ENCODE assay signal across 18 cellular contexts in genomic region chr11:44934110-44934509, GRCh38. TPM values are rescaled to one million over a fixed set of nuclear protein-coding genes. Genes with fewer than 3 reads are reported as not detected.
DNase-seq lines count a peak whose midpoint lies in the region; ATAC-seq and TF ChIP-seq lines count a peak whose summit lies in the region.
"Had no signal": no experiment of that assay in that cellular context is flagged by ENCODE, and none has a peak within 500 bp of the region (broad histone marks: within the 10 kb centered on the region; RNA-seq: fewer than 3 reads in every experiment).

No MANE protein-coding gene starts in this region.

- H2BK12ac ChIP-seq in trophoblast cell (ENCODE audit: low read length): no peak overlapping the region

- no peaks in the 10 kb centered on the region for H3K79me1 ChIP-seq in trophoblast cell (ENCODE audit: low read length)

- no peak overlapping the region for H3K4ac ChIP-seq in trophoblast cell (ENCODE audit: low read depth, low read length)

- no peak for DNase-seq in cardiac muscle cell (ENCODE audit: low read depth in 1 of 2, low spot score in 1 of 2)
- no peak for DNase-seq in cardiac septum (ENCODE audit: low spot score)
- DNase-seq in RWPE1 (ENCODE audit: low spot score): no peak
- no peak for DNase-seq in endothelial cell (ENCODE audit: low spot score)
- no peak for DNase-seq in trophoblast cell
- no peak for DNase-seq in stimulated activated CD4-positive, alpha-beta T cell treated with anti-CD3 and anti-CD28 coated beads, Interleukin-4, amount 100 ng/mL, for 1 hour
- DNase-seq in posterior cingulate gyrus: no peak
- DNase-seq: DMS79, H9, KBM-7, NCI-H1092 treated with DMSO at 0.1 percent for 48 hours, NCI-H1436 treated with DMSO at 0.1 percent for 48 hours, NCI-H2029, NCI-H526 had no signal

- peak overlapping the region; percentile 32 for H3K4me3 Mint-ChIP-seq in endothelial cell (ENCODE audit: unreplicated experiment)
- H3K4me3 Mint-ChIP-seq: CD14-positive monocyte, H9 had no signal

- WGBS in trophoblast cell (ENCODE audit: extremely low coverage, insufficient coverage, insufficient read length): no CpG with 5 or more reads among the region's 2 CpGs

- H3K27ac Mint-ChIP-seq in endothelial cell (ENCODE audit: unreplicated experiment): peak overlapping the region; percentile 91
- H3K27ac Mint-ChIP-seq: CD14-positive monocyte, H9 had no signal

- H3K9me3 ChIP-seq in cardiac muscle cell (ENCODE audit: low read depth) (no peaks in the 10 kb centered on the region), trophoblast cell (ENCODE audit: insufficient read depth, low read depth, low read length) (no peaks in the 10 kb centered on the region)
- H3K9me3 ChIP-seq: SJSA1 had no signal

- intact Hi-C loops in cardiac septum (cut with DNase I) (loop anchor here (10.0 kb wide), 1 partner anchor 361 kb away; no protein-coding TSS in a partner anchor), posterior cingulate gyrus (cut with DNase I) (loop anchor here (10.0 kb wide), 1 partner anchor 361 kb away; no protein-coding TSS in a partner anchor)

- H3K36me3 ChIP-seq in cardiac muscle cell (no peaks in the 10 kb centered on the region), trophoblast cell (ENCODE audit: control insufficient read depth in 1 of 2, insufficient read depth in 2 of 2, low read length in 2 of 2) (peaks cover 5 to 10% of the 10 kb centered on the region in 2 experiments)

- H3K36me3 Mint-ChIP-seq in endothelial cell (ENCODE audit: low read depth, unreplicated experiment): peaks cover 45% of the 10 kb centered on the region

- H2BK120ac ChIP-seq in trophoblast cell (ENCODE audit: insufficient read depth, low read length, poor library complexity): no peak overlapping the region

- H3K27ac ChIP-seq in cardiac muscle cell (peak overlapping the region; percentile 32), RWPE1 (peak overlapping the region; percentile 70), trophoblast cell (ENCODE audit: low read depth, low read length) (no peak overlapping the region)
- H3K27ac ChIP-seq: SJSA1 had no signal

- POLR2A ChIA-PET in RWPE1 (lab: Yijun Ruan, JAX; ENCODE audit: low non-redundant PET): no interaction called here

- peaks cover 64% of the 10 kb centered on the region for H3K27me3 Mint-ChIP-seq in endothelial cell (ENCODE audit: unreplicated experiment)

- no peak overlapping the region for H2BK5ac ChIP-seq in trophoblast cell (ENCODE audit: low read depth, low read length, poor library complexity)

- H3K27me3 ChIP-seq in cardiac muscle cell (no peaks in the 10 kb centered on the region), trophoblast cell (ENCODE audit: insufficient read depth, low read length) (no peaks in the 10 kb centered on the region)
- H3K27me3 ChIP-seq: SJSA1 had no signal

- H2AK5ac ChIP-seq in trophoblast cell (ENCODE audit: low read length): no peak overlapping the region

- no peak overlapping the region for H3K18ac ChIP-seq in trophoblast cell (ENCODE audit: low read length)

- no peak overlapping the region for H3K23ac ChIP-seq in trophoblast cell (ENCODE audit: low read length)

- H3K14ac ChIP-seq in trophoblast cell (ENCODE audit: low read length): no peak overlapping the region

- H4K8ac ChIP-seq in trophoblast cell (ENCODE audit: low read depth, low read length): no peak overlapping the region

- no peak overlapping the region for H4K12ac ChIP-seq in trophoblast cell (ENCODE audit: low read depth, low read length)

- no peaks in the 10 kb centered on the region for H3K79me2 ChIP-seq in trophoblast cell (ENCODE audit: control insufficient read depth, insufficient read depth, low read length, poor library complexity)

- no peak overlapping the region for H3K4me2 ChIP-seq in trophoblast cell (ENCODE audit: low read length)

- H3K4me3 ChIP-seq in cardiac muscle cell (no peak overlapping the region), trophoblast cell (ENCODE audit: low read depth, low read length) (peak overlapping the region; percentile 38)
- H3K4me3 ChIP-seq: SJSA1 had no signal

- CTCF ChIA-PET in RWPE1 (lab: Yijun Ruan, JAX): interaction anchor here (0.6 to 14.8 kb wide), 2 partner anchors 169 to 406 kb away, joined by 5 to 407 read pairs; no protein-coding TSS in a partner anchor

- no peak overlapping the region for H3K9ac ChIP-seq in trophoblast cell (ENCODE audit: low read length)

- TF ChIP-seq CTCF in cardiac muscle cell (IDR thresholded peaks at IDR 0.05; ENCODE audit: low read depth, low read length) (no peak), RWPE1 (conservative IDR thresholded peaks at IDR 0.05; ENCODE audit: low read depth) (no peak), endothelial cell (IDR thresholded peaks at IDR 0.05; ENCODE audit: unreplicated experiment) (no peak)

- H3K4me1 ChIP-seq in cardiac muscle cell (ENCODE audit: low read depth) (no peaks in the 10 kb centered on the region), trophoblast cell (ENCODE audit: control insufficient read depth in 1 of 2, insufficient read depth in 2 of 2, low read length in 2 of 2) (peaks cover 3 to 5% of the 10 kb centered on the region in 2 experiments)
- H3K4me1 ChIP-seq: SJSA1 had no signal

- no peak for ATAC-seq in HG03135 (IDR thresholded peaks at IDR 0.05; ENCODE audit: unreplicated experiment)
- ATAC-seq: Right ventricle myocardium inferior had no signal

- no peak overlapping the region for H2AFZ ChIP-seq in trophoblast cell (ENCODE audit: insufficient read depth, low read length, poor library complexity)

- peaks cover 20% of the 10 kb centered on the region for H3K4me1 Mint-ChIP-seq in endothelial cell (ENCODE audit: unreplicated experiment)

- H3K9me3 Mint-ChIP-seq in endothelial cell (ENCODE audit: unreplicated experiment): no peaks in the 10 kb centered on the region
- H3K9me3 Mint-ChIP-seq: CD14-positive monocyte, H9 had no signal

- H4K91ac ChIP-seq in trophoblast cell (ENCODE audit: low read depth, low read length): no peak overlapping the region

RNA-seq across cellular contexts. Expression of gene TP53I11, which starts 16.6 kb away (rescaled TPM):
- total RNA-seq in cardiac muscle cell: 138 and 155 TPM in 2 replicates
- 112 and 132 TPM in 2 replicates for polyA plus RNA-seq in cardiac muscle cell
- total RNA-seq in cardiac septum: 38.4 TPM
- total RNA-seq in endothelial cell (ENCODE audit: unreplicated experiment): 149 TPM
- 39.8 and 41.5 TPM in 2 replicates for polyA plus RNA-seq in trophoblast cell (2013)
